Comparison of ENCODE assay signal across 14 cellular contexts in genomic region chr12:68960162-68960501, GRCh38. TPM values are rescaled to one million over a fixed set of nuclear protein-coding genes. Genes with fewer than 3 reads are reported as not detected.
DNase-seq lines count a peak whose midpoint lies in the region; ATAC-seq lines count a peak whose summit lies in the region.
"Had no signal": no experiment of that assay in that cellular context is flagged by ENCODE, and none has a peak within 500 bp of the region (broad histone marks: within the 10 kb centered on the region; RNA-seq: fewer than 3 reads in every experiment).

No MANE protein-coding gene starts in this region.

- H3K4me2 ChIP-seq in mesendoderm (ENCODE audit: low read length): no peak overlapping the region
- H3K4me2 ChIP-seq: BLaER1 had no signal

- H3K56ac ChIP-seq in mesendoderm (ENCODE audit: low read length): no peak overlapping the region

- peak overlapping the region; percentile 99 for H3K27ac Mint-ChIP-seq in stimulated activated naive CD8-positive, alpha-beta T cell treated with anti-CD3 and anti-CD28 coated beads, Interleukin-15, Interleukin-2, amounts not matched to agents 100 ng/mL and 50 ng/mL, for 24 hours
- peak overlapping the region in 1 of 2 donors; percentile 34 for H3K27ac Mint-ChIP-seq in stimulated activated naive CD8-positive, alpha-beta T cell treated with anti-CD3 and anti-CD28 coated beads, Interleukin-15, amount 100 ng/mL, for 72 hours
- H3K27ac Mint-ChIP-seq in activated naive CD8-positive, alpha-beta T cell: peak overlapping the region; percentile 94

- no peaks in the 10 kb centered on the region for H3K79me2 ChIP-seq in mesendoderm (ENCODE audit: control insufficient read depth, insufficient read depth, low read length)

- no peak for DNase-seq in stimulated activated naive CD8-positive, alpha-beta T cell treated with anti-CD3 and anti-CD28 coated beads, Interleukin-15, amount 100 ng/mL, for 72 hours
- peak; percentile 37 for DNase-seq in fibroblast of gingiva (ENCODE audit: low read depth)
- DNase-seq in NCI-H2196 treated with DMSO at 0.1 percent for 48 hours (lab: John Stamatoyannopoulos, UW; ENCODE audit: unreplicated experiment): no peak
- no peak for DNase-seq in mesendoderm
- DNase-seq: MV-4-11, NCI-H1417 treated with DMSO at 0.1 percent for 48 hours, NCI-H2029 treated with DMSO at 0.1 percent for 48 hours, NCI-H510A treated with DMSO at 0.1 percent for 48 hours, SHP77 treated with DMSO at 0.1 percent for 48 hours had no signal

- peaks cover 29% of the 10 kb centered on the region for H3K36me3 Mint-ChIP-seq in stimulated activated naive CD8-positive, alpha-beta T cell treated with anti-CD3 and anti-CD28 coated beads, Interleukin-15, Interleukin-2, amounts not matched to agents 100 ng/mL and 50 ng/mL, for 24 hours (ENCODE audit: low read depth)
- H3K36me3 Mint-ChIP-seq in activated naive CD8-positive, alpha-beta T cell: no peaks in the 10 kb centered on the region

- H2BK120ac ChIP-seq in mesendoderm (ENCODE audit: low read depth, low read length): no peak overlapping the region

- no peak overlapping the region for H3K4me3 ChIP-seq in mesendoderm (ENCODE audit: low read length)
- H3K4me3 ChIP-seq: BLaER1 had no signal

- H3K4me1 ChIP-seq in mesendoderm (ENCODE audit: control insufficient read depth, low read depth, low read length): no peaks in the 10 kb centered on the region

- peaks cover 9% of the 10 kb centered on the region for H3K9me3 Mint-ChIP-seq in stimulated activated naive CD8-positive, alpha-beta T cell treated with anti-CD3 and anti-CD28 coated beads, Interleukin-15, Interleukin-2, amounts not matched to agents 100 ng/mL and 50 ng/mL, for 24 hours
- peaks cover 6 to 15% of the 10 kb centered on the region in 2 donors for H3K9me3 Mint-ChIP-seq in stimulated activated naive CD8-positive, alpha-beta T cell treated with anti-CD3 and anti-CD28 coated beads, Interleukin-15, amount 100 ng/mL, for 72 hours
- no peaks in the 10 kb centered on the region for H3K9me3 Mint-ChIP-seq in activated naive CD8-positive, alpha-beta T cell (ENCODE audit: low read depth)

- no peak overlapping the region for H4K5ac ChIP-seq in mesendoderm (ENCODE audit: low read length)

- WGBS in mesendoderm (ENCODE audit: extremely low coverage, insufficient coverage, low lambda C conversion rate): no CpG with 5 or more reads among the region's 5 CpGs

- no peaks in the 10 kb centered on the region for H3K79me1 ChIP-seq in mesendoderm (ENCODE audit: low read length)

- no peak overlapping the region for H3K9ac ChIP-seq in mesendoderm (ENCODE audit: low read length)
- H3K9ac ChIP-seq: BLaER1 had no signal

- H2AK5ac ChIP-seq in mesendoderm (ENCODE audit: low read length): no peak overlapping the region

- H3K23ac ChIP-seq in mesendoderm (ENCODE audit: low read length): no peak overlapping the region

- no peak overlapping the region for H4K8ac ChIP-seq in mesendoderm (ENCODE audit: low read depth, low read length)

- no peak overlapping the region for H2BK15ac ChIP-seq in mesendoderm (replicated peaks; ENCODE audit: low read depth)

- H2BK5ac ChIP-seq in mesendoderm (ENCODE audit: low read length): no peak overlapping the region

- H3K27me3 Mint-ChIP-seq in stimulated activated naive CD8-positive, alpha-beta T cell treated with anti-CD3 and anti-CD28 coated beads, Interleukin-15, Interleukin-2, amounts not matched to agents 100 ng/mL and 50 ng/mL, for 24 hours: no peaks in the 10 kb centered on the region
- H3K27me3 Mint-ChIP-seq in stimulated activated naive CD8-positive, alpha-beta T cell treated with anti-CD3 and anti-CD28 coated beads, Interleukin-15, amount 100 ng/mL, for 72 hours: no peaks in the 10 kb centered on the region
- H3K27me3 Mint-ChIP-seq in activated naive CD8-positive, alpha-beta T cell: no peaks in the 10 kb centered on the region

- peaks cover 69% of the 10 kb centered on the region for H3K4me1 Mint-ChIP-seq in stimulated activated naive CD8-positive, alpha-beta T cell treated with anti-CD3 and anti-CD28 coated beads, Interleukin-15, Interleukin-2, amounts not matched to agents 100 ng/mL and 50 ng/mL, for 24 hours (ENCODE audit: low read depth)
- H3K4me1 Mint-ChIP-seq in stimulated activated naive CD8-positive, alpha-beta T cell treated with anti-CD3 and anti-CD28 coated beads, Interleukin-15, amount 100 ng/mL, for 72 hours: peaks cover 68% of the 10 kb centered on the region
- peaks cover 53% of the 10 kb centered on the region for H3K4me1 Mint-ChIP-seq in activated naive CD8-positive, alpha-beta T cell (ENCODE audit: low read depth)

- H3K4ac ChIP-seq in mesendoderm (ENCODE audit: low read depth, low read length): no peak overlapping the region

- no peaks in the 10 kb centered on the region for H3K36me3 ChIP-seq in mesendoderm (ENCODE audit: control insufficient read depth, insufficient read depth, low read length)
- H3K36me3 ChIP-seq: BLaER1 had no signal

- no peaks in the 10 kb centered on the region for H3K27me3 ChIP-seq in mesendoderm (ENCODE audit: insufficient read depth, low read length, poor library complexity)
- H3K27me3 ChIP-seq: BLaER1 had no signal

- no peak for ATAC-seq in stimulated activated naive CD8-positive, alpha-beta T cell treated with anti-CD3 and anti-CD28 coated beads, Interleukin-15, amount 100 ng/mL, for 72 hours
- ATAC-seq in GM21360 (IDR thresholded peaks at IDR 0.05; ENCODE audit: unreplicated experiment): no peak
- ATAC-seq: HCT116 had no signal

- H3K27ac ChIP-seq in mesendoderm (ENCODE audit: low read depth, low read length): no peak overlapping the region
- H3K27ac ChIP-seq: BLaER1 had no signal

- H3K4me3 Mint-ChIP-seq in stimulated activated naive CD8-positive, alpha-beta T cell treated with anti-CD3 and anti-CD28 coated beads, Interleukin-15, Interleukin-2, amounts not matched to agents 100 ng/mL and 50 ng/mL, for 24 hours: peak overlapping the region; percentile 51
- peak overlapping the region in 1 of 2 donors; percentile 55 for H3K4me3 Mint-ChIP-seq in stimulated activated naive CD8-positive, alpha-beta T cell treated with anti-CD3 and anti-CD28 coated beads, Interleukin-15, amount 100 ng/mL, for 72 hours
- peak overlapping the region; percentile 44 for H3K4me3 Mint-ChIP-seq in activated naive CD8-positive, alpha-beta T cell

- H3K18ac ChIP-seq in mesendoderm (ENCODE audit: low read length): no peak overlapping the region

RNA-seq across cellular contexts. Expression of gene CPM, which starts 27.2 kb away (rescaled TPM):
- 0.24 TPM for polyA plus RNA-seq in mesendoderm (2013, experiment 1 of 2)
- 0.31 TPM for polyA plus RNA-seq in mesendoderm (2013, experiment 2 of 2)
